1 cellular context compared by ENCODE assay signal in the genomic region with DNA sequence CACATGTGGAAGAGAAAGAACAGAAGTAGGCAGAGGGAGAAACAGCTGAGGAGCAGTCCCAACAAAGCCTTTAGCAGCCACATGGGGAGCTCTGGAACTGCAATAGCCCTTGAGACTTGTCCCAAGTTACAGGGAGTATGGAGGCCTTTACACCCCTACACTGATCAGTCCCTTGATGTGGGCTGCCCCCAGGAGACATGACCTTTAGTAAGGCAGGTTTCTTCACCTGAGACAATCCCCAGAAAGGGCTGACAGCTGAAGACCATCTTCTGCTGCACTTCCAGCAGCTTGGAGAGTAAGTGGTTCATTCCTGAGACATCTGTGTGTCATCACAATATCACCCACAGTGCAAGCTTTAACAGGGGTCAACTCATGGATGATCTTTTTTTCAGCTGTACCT.
TF ChIP-seq lines count a peak whose summit lies in the region.

No MANE protein-coding gene starts in this region.

TF ChIP-seq in HepG2, 621 proteins besides CTCF, POLR2A, EP300 and RAD21:
- TF ChIP-seq POLR2G (IDR thresholded peaks at IDR 0.05; ENCODE audit: low read depth, low read length) (peak; percentile 41; the same call in 1 of the 2 replicates), GATAD1 (CRISPR knock-in tag; IDR thresholded peaks at IDR 0.05) (no peak)
